ENCODE assay signal across 25 cellular contexts in the genomic region with DNA sequence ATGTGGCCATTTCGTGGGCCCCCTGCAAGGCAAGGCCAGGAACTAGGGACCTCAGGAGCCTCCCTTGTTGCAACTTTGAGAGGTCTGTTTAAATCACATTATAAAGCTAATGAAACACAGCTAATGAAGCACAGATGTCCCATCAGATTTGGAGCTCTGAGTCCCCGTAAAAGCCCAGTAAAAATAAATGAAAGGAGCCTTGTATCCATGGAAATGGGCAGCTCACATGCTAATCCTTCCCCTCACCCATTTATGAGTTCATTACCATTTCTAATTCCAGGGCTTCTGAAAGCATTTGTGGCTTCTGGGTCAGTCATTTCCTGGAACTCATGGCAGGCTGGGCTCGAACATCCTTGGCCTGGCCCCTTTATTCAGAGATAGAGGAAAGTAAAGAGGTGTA.
A peak's percentile ranks its signal among the peaks of the same experiment; 100 is the strongest.
DNase-seq lines count a peak whose midpoint lies in the region; ATAC-seq, FAIRE-seq and TF ChIP-seq lines count a peak whose summit lies in the region.
"Had no signal": no experiment of that assay in that cellular context is flagged by ENCODE, and none has a peak within 500 bp of the region (broad histone marks: within the 10 kb centered on the region; RNA-seq: fewer than 3 reads in every experiment).

No MANE protein-coding gene starts in this region.

- H3K4ac ChIP-seq in H1 (replicated peaks; ENCODE audit: insufficient read length, low read depth, low read length), result no peak overlapping the region

- H3K27ac Mint-ChIP-seq in neural crest cell (ENCODE audit: unreplicated experiment) (peak overlapping the region; percentile 53), chondrocyte (ENCODE audit: unreplicated experiment) (no peak overlapping the region)
- H3K27ac Mint-ChIP-seq: IgD-negative memory B cell; stimulated activated naive CD8-positive, alpha-beta T cell treated with anti-CD3 and anti-CD28 coated beads, Interleukin-15, Interleukin-2, amounts not matched to agents 100 ng/mL and 50 ng/mL, for 24 hours had no signal

- H3K23ac ChIP-seq in H1 (ENCODE audit: insufficient read length), result no peak overlapping the region

- H3K4me1 Mint-ChIP-seq in neural crest cell, result peaks cover 43% of the 10 kb centered on the region
- no peaks in the 10 kb centered on the region for H3K4me1 Mint-ChIP-seq in chondrocyte (ENCODE audit: low read depth)

- H3K4me3 Mint-ChIP-seq in neural crest cell (peak overlapping the region; percentile 5), chondrocyte (ENCODE audit: unreplicated experiment) (no peak overlapping the region)
- H3K4me3 Mint-ChIP-seq: activated T-cell treated with anti-CD3 and anti-CD28 coated beads, Interleukin-2, amount 50 U/mL, for 4 hours; stimulated activated naive CD8-positive, alpha-beta T cell treated with anti-CD3 and anti-CD28 coated beads, Interleukin-15, Interleukin-2, amounts not matched to agents 100 ng/mL and 50 ng/mL, for 24 hours had no signal

- H3K36me3 ChIP-seq in MM.1S (replicated peaks; ENCODE audit: insufficient read depth, low read length) (no peaks in the 10 kb centered on the region), H1 (ENCODE audit: control insufficient read depth in 2 of 4, insufficient read depth in 4 of 4, low read length in 3 of 4) (no peaks in the 10 kb centered on the region), Karpas-422 (ENCODE audit: insufficient read depth, low read length) (no peaks in the 10 kb centered on the region)
- H3K36me3 ChIP-seq: BE2C, gastroesophageal sphincter, HAP-1, tibial nerve had no signal

- no peak overlapping the region for H3K56ac ChIP-seq in H1 (replicated peaks; ENCODE audit: insufficient read length, low read depth, low read length)

- no peak overlapping the region for H2BK20ac ChIP-seq in H1 (ENCODE audit: low read length)

- H2BK5ac ChIP-seq in H1 (ENCODE audit: low read depth, low read length), result no peak overlapping the region

- no peak overlapping the region for H2BK12ac ChIP-seq in H1 (ENCODE audit: low read depth, low read length)

- H4K91ac ChIP-seq in H1 (replicated peaks; ENCODE audit: insufficient read length, low read length), result no peak overlapping the region

- H3K23me2 ChIP-seq in H1 (ENCODE audit: low read depth, low read length), result no peaks in the 10 kb centered on the region

- H3K18ac ChIP-seq in H1 (ENCODE audit: extremely low read depth, low read length), result no peak overlapping the region

- H3K9ac ChIP-seq in MM.1S (ENCODE audit: low read length) (no peak overlapping the region), H1 (replicated peaks in 1 of 4; ENCODE audit: extremely low read depth in 1 of 4, low read depth in 3 of 4, low read length in 3 of 4) (no peak overlapping the region), Karpas-422 (ENCODE audit: low read length) (no peak overlapping the region)

- no peaks in the 10 kb centered on the region for H3F3A ChIP-seq in MM.1S (ENCODE audit: insufficient read depth, low read length)

- CTCF ChIA-PET in H1 (lab: Charles Lee; ENCODE audit: partially characterized antibody), result interaction anchor here (0.8 to 1.3 kb wide), 4 partner anchors 9 to 35 kb away, joined by 3 read pairs; no protein-coding TSS in a partner anchor

- H2BK15ac ChIP-seq in H1 (ENCODE audit: low read length), result no peak overlapping the region

- H3K9me2 ChIP-seq in MM.1S (replicated peaks; ENCODE audit: insufficient read depth, low read length), result no peaks in the 10 kb centered on the region
- no peaks in the 10 kb centered on the region for H3K9me2 ChIP-seq in Karpas-422 (replicated peaks; ENCODE audit: insufficient read depth, low read length)

- H3K4me3 ChIP-seq in AG10803 (ENCODE audit: low read length) (no peak overlapping the region), MM.1S (ENCODE audit: low read length) (no peak overlapping the region), H1 (ENCODE audit: extremely low read depth in 1 of 4, insufficient read depth in 2 of 4, low read depth in 3 of 4, low read length in 4 of 4) (no peak overlapping the region), Karpas-422 (ENCODE audit: low read length) (no peak overlapping the region)
- H3K4me3 ChIP-seq: gastroesophageal sphincter, HAP-1, mucosa of descending colon, tibial nerve had no signal

- H3K14ac ChIP-seq in H1 (ENCODE audit: insufficient read length), result no peak overlapping the region

- POLR2A ChIA-PET in H1 (lab: Charles Lee; ENCODE audit: partially characterized antibody), result no interaction called here

- H3K4me2 ChIP-seq in MM.1S (ENCODE audit: low read depth, low read length), result no peak overlapping the region
- no peak overlapping the region for H3K4me2 ChIP-seq in H1 (ENCODE audit: insufficient read depth in 1 of 2, low read depth in 2 of 2, low read length in 2 of 2)
- H3K4me2 ChIP-seq in Karpas-422 (ENCODE audit: low read depth, low read length, poor library complexity, severe bottlenecking), result no peak overlapping the region

- DNase-seq in AG10803 (ENCODE audit: low read depth) (peak; percentile 56), MM.1S (no peak), H1 (ENCODE audit: low read depth in 1 of 2, low spot score in 2 of 2) (no peak), neural crest cell (ENCODE audit: low read depth, low spot score) (no peak), Karpas-422 (no peak), chondrocyte (ENCODE audit: low spot score) (no peak)
- DNase-seq in activated naive CD4-positive, alpha-beta T cell treated with anti-CD3 and anti-CD28 coated beads, Interleukin-2, amount 50 U/mL, for 16 hours, result no peak
- DNase-seq: activated CD4-positive, CD25-positive, alpha-beta regulatory T cell treated with anti-CD3 and anti-CD28 coated beads, Interleukin-2, amount 50 U/mL, for 72 hours; activated naive CD4-positive, alpha-beta T cell treated with Interleukin-2 at 50 U/mL for 16 hours; activated T-cell treated with anti-CD3 and anti-CD28 coated beads, Interleukin-2, amount 50 U/mL, for 4 hours; BE2C; effector CD4-positive, alpha-beta T cell; islet precursor cell; mucosa of descending colon; NCI-H146; NCI-H2171; NCI-H524 treated with DMSO at 0.1 percent for 48 hours; occipital lobe; stimulated activated CD4-positive, alpha-beta T cell treated with anti-CD3 and anti-CD28 coated beads, Interleukin-4, amount 100 ng/mL, for 1 hour had no signal

- ATAC-seq in GM21528 (IDR thresholded peaks at IDR 0.05; ENCODE audit: low FRiP score, unreplicated experiment), result no peak
- ATAC-seq: activated T-cell treated with anti-CD3 and anti-CD28 coated beads, Interleukin-2, amount 50 U/mL, for 4 hours; gastroesophageal sphincter; mucosa of descending colon had no signal

- H2BK120ac ChIP-seq in H1 (replicated peaks; ENCODE audit: low read depth, low read length), result no peak overlapping the region

- TF ChIP-seq POLR2A in H1 (IDR thresholded peaks at IDR 0.05; ENCODE audit: control extremely low read depth in 1 of 2, low read depth in 2 of 2, low read length in 2 of 2), result no peak

- no peaks in the 10 kb centered on the region for H3K36me3 Mint-ChIP-seq in neural crest cell (ENCODE audit: low read depth)
- H3K36me3 Mint-ChIP-seq in chondrocyte (ENCODE audit: low read depth), result no peaks in the 10 kb centered on the region
- H3K36me3 Mint-ChIP-seq: IgD-negative memory B cell had no signal

- H3K4me1 ChIP-seq in MM.1S (ENCODE audit: low read length), result peaks cover 16% of the 10 kb centered on the region
- H3K4me1 ChIP-seq in H1 (replicated peaks in 1 of 4; ENCODE audit: control insufficient read depth in 3 of 4, insufficient read depth in 4 of 4, low read length in 3 of 4), result no peaks in the 10 kb centered on the region
- H3K4me1 ChIP-seq in Karpas-422 (ENCODE audit: low read length), result no peaks in the 10 kb centered on the region
- H3K4me1 ChIP-seq: BE2C, gastroesophageal sphincter, HAP-1, tibial nerve had no signal

- no peaks in the 10 kb centered on the region for H3K27me3 ChIP-seq in MM.1S (replicated peaks; ENCODE audit: insufficient read depth, low read length)
- no peaks in the 10 kb centered on the region; a peak in 1 of 7 replicates for H3K27me3 ChIP-seq in H1 (replicated peaks in 1 of 4; ENCODE audit: control insufficient read depth in 3 of 4, extremely low read depth in 1 of 4, insufficient read depth in 3 of 4, low read length in 3 of 4)
- H3K27me3 ChIP-seq in Karpas-422 (ENCODE audit: low read length), result no peaks in the 10 kb centered on the region
- H3K27me3 ChIP-seq: BE2C, gastroesophageal sphincter, tibial nerve had no signal

- no peak for TF ChIP-seq RAD21 in H1 (IDR thresholded peaks at IDR 0.05 in 1 of 2, conservative IDR thresholded peaks at IDR 0.05 in 1 of 2; ENCODE audit: low read depth in 2 of 2, low read length in 2 of 2)

- no peaks in the 10 kb centered on the region for H3K79me2 ChIP-seq in MM.1S (ENCODE audit: low read length)
- H3K79me2 ChIP-seq in H1 (ENCODE audit: control insufficient read depth in 1 of 2, insufficient read depth in 2 of 2, low read length in 2 of 2), result no peaks in the 10 kb centered on the region
- no peaks in the 10 kb centered on the region for H3K79me2 ChIP-seq in Karpas-422 (ENCODE audit: low read length)

- no peaks in the 10 kb centered on the region for H3K9me3 Mint-ChIP-seq in neural crest cell
- H3K9me3 Mint-ChIP-seq in chondrocyte (ENCODE audit: low read depth), result no peaks in the 10 kb centered on the region
- H3K9me3 Mint-ChIP-seq: activated T-cell treated with anti-CD3 and anti-CD28 coated beads, Interleukin-2, amount 50 U/mL, for 4 hours; stimulated activated naive CD8-positive, alpha-beta T cell treated with anti-CD3 and anti-CD28 coated beads, Interleukin-15, Interleukin-2, amounts not matched to agents 100 ng/mL and 50 ng/mL, for 24 hours had no signal

- H4K20me1 ChIP-seq in MM.1S (ENCODE audit: insufficient read depth, low read length) (no peaks in the 10 kb centered on the region), H1 (replicated peaks in 1 of 2; ENCODE audit: control insufficient read depth in 1 of 2, insufficient read depth in 2 of 2, low read length in 2 of 2) (no peaks in the 10 kb centered on the region), Karpas-422 (ENCODE audit: insufficient read depth, low read depth, low read length) (no peaks in the 10 kb centered on the region)

- TF ChIP-seq CTCF in AG10803 (conservative IDR thresholded peaks at IDR 0.05; ENCODE audit: low read length), result no peak
- no peak for TF ChIP-seq CTCF in MM.1S (IDR thresholded peaks at IDR 0.05; ENCODE audit: low read length)
- TF ChIP-seq CTCF in H1 (IDR thresholded peaks at IDR 0.05; ENCODE audit: control extremely low read depth in 1 of 3, insufficient read depth in 1 of 3, low read depth in 1 of 3, low read length in 3 of 3), result no peak
- TF ChIP-seq CTCF in neural crest cell (conservative IDR thresholded peaks at IDR 0.05), result no peak
- no peak for TF ChIP-seq CTCF in chondrocyte (IDR thresholded peaks at IDR 0.05)

- TF ChIP-seq EP300 in H1 (IDR thresholded peaks at IDR 0.05; ENCODE audit: borderline replicate concordance in 1 of 2, low read depth in 2 of 2, low read length in 2 of 2), result no peak

- 90% methylated on average over 3 of the region's 3 CpGs; no CpG with 5 or more reads in 1 of the 2 experiments for WGBS in H1 (ENCODE audit: extremely low coverage in 1 of 2, insufficient coverage in 1 of 2, insufficient read length in 1 of 2, insufficient replicate concordance in 2 of 2, low coverage in 1 of 2, low lambda C conversion rate in 2 of 2, missing lambda C conversion rate in 1 of 2), 2 experiments

- H3K27me3 Mint-ChIP-seq in neural crest cell (ENCODE audit: low read depth) (no peaks in the 10 kb centered on the region), chondrocyte (ENCODE audit: low read depth) (no peaks in the 10 kb centered on the region)
- H3K27me3 Mint-ChIP-seq: IgD-negative memory B cell had no signal

- no peak overlapping the region for H4K8ac ChIP-seq in H1 (ENCODE audit: extremely low read depth, insufficient read depth, low read length)

- no peak for FAIRE-seq in H1 (lab: Jason Lieb, UNC)

- H2AK5ac ChIP-seq in H1 (ENCODE audit: low read depth, low read length), result no peak overlapping the region

- H4K5ac ChIP-seq in H1 (ENCODE audit: insufficient read length, low read depth, low read length), result no peak overlapping the region

- peak overlapping the region; percentile 36; the same call in 1 of the 2 replicates for H2AFZ ChIP-seq in MM.1S (ENCODE audit: low read length)
- H2AFZ ChIP-seq in H1 (ENCODE audit: low read length), result peak overlapping the region; percentile 46; the same call in 1 of the 2 replicates
- no peak overlapping the region for H2AFZ ChIP-seq in Karpas-422 (ENCODE audit: low read length)

- H3K79me1 ChIP-seq in H1 (ENCODE audit: low read depth, low read length), result no peaks in the 10 kb centered on the region

- H3K27ac ChIP-seq in MM.1S (ENCODE audit: low read length) (no peak overlapping the region), H1 (ENCODE audit: low read depth, low read length) (no peak overlapping the region), Karpas-422 (ENCODE audit: low read length) (no peak overlapping the region)
- H3K27ac ChIP-seq: gastroesophageal sphincter, tibial nerve had no signal

- no peaks in the 10 kb centered on the region for H3K9me3 ChIP-seq in MM.1S (replicated peaks; ENCODE audit: insufficient read depth, low read length)
- H3K9me3 ChIP-seq in H1 (ENCODE audit: insufficient read depth in 2 of 2, low read depth in 1 of 2, low read length in 1 of 2), result no peaks in the 10 kb centered on the region
- no peaks in the 10 kb centered on the region for H3K9me3 ChIP-seq in Karpas-422 (ENCODE audit: low read length)
- H3K9me3 ChIP-seq: BE2C, gastroesophageal sphincter, HAP-1, mucosa of descending colon, tibial nerve had no signal
